ENCODE assay signal across 8 cellular contexts in the genomic region with DNA sequence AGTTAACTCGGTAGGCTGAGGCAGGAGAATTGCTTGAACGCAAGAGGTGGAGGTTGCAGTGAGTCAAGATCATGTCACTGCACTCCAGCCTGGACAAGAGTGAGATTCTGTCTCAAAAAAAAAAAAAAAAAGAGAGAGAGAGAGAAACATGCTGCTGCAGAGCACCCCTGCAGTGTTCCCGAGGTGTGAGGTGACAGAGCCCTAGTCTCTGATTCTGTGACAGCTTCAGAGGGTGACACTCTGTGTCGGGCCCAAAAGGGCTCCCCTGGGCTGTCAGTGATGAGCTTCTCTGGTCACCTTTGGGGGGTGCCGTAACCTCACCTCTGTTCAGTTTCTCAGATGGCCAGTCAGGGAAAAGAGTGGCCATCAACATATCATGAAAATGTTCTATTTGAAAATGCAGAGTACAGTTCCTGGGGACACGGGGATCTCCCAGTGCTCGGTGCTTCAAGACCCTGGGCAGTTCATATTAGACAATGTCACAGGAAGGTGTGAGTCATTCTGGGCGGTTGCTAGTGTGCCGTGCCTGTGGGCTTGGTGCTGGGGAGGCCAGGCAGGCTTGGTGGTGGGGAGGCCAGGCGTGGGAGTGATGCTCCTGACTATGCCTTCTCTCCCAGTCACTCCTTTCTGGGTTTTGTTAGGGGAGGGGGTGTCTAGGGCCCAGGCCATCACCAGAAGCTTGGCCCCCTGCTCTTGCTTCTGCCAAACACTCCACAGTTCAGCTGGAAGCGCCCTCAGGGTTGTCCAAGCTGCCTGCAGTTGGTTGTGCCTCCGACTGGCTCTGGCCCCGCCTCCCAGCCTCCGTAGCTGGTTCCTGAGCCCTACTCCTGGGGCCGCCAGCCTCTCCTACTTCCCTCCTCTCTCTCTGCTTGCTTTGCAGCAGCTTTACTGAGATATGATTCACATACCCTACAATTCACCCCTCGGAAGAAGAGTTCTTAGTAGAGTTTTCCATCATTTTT. TPM values are rescaled to one million over a fixed set of nuclear protein-coding genes. Genes with fewer than 3 reads are reported as not detected.
A peak's percentile ranks its signal among the peaks of the same experiment; 100 is the strongest.
DNase-seq lines count a peak whose midpoint lies in the region; ATAC-seq and TF ChIP-seq lines count a peak whose summit lies in the region.

No MANE protein-coding gene starts in this region.

- peak overlapping the region; percentile 41 for H3K27ac ChIP-seq in HL-60 (replicated peaks)
- no peak overlapping the region for H3K27ac ChIP-seq in CD8-positive, alpha-beta memory T cell (ENCODE audit: low read depth, low read length)

- no peaks in the 10 kb centered on the region for H3K9me3 ChIP-seq in CD8-positive, alpha-beta memory T cell (ENCODE audit: low read length)

- H3K4me1 Mint-ChIP-seq in effector memory CD8-positive, alpha-beta T cell (ENCODE audit: low read depth in 2 of 2): peaks cover 10 to 21% of the 10 kb centered on the region in 2 donors
- peaks cover 21 to 27% (median 26%) of the 10 kb centered on the region in 3 donors for H3K4me1 Mint-ChIP-seq in CD8-positive, alpha-beta memory T cell

- peaks cover 8 to 58% of the 10 kb centered on the region in 2 donors for H3K27me3 Mint-ChIP-seq in effector memory CD8-positive, alpha-beta T cell
- H3K27me3 Mint-ChIP-seq in CD8-positive, alpha-beta memory T cell: peaks cover 0 to 15% of the 10 kb centered on the region in 2 donors

- H3K4me3 Mint-ChIP-seq in effector memory CD8-positive, alpha-beta T cell: peak overlapping the region; percentile 17 to 31
- H3K4me3 Mint-ChIP-seq in CD8-positive, alpha-beta memory T cell: peak overlapping the region in 2 of 7 donors; percentile 5 to 44

- POLR2A ChIA-PET in CD8-positive, alpha-beta memory T cell (lab: Charles Lee): no interaction called here

- no peaks in the 10 kb centered on the region for H3K36me3 ChIP-seq in CD8-positive, alpha-beta memory T cell (ENCODE audit: insufficient read depth, low read length)

- DNase-seq in AG20443 (ENCODE audit: low spot score) (peak; percentile 80), HL-60 (ENCODE audit: low read depth in 1 of 2, low spot score in 1 of 2) (peak; percentile 82 to 94), sciatic nerve (ENCODE audit: low spot score) (no peak), NCI-H446 treated with DMSO at 0.1 percent for 48 hours (lab: John Stamatoyannopoulos, UW) (no peak), NCI-H2171 treated with DMSO at 0.1 percent for 48 hours (lab: John Stamatoyannopoulos, UW) (no peak)
- peak; percentile 75 for DNase-seq in activated CD4-positive, CD25-positive, alpha-beta regulatory T cell treated with anti-CD3 and anti-CD28 coated beads, Interleukin-2, amount 50 U/mL, for 72 hours
- DNase-seq in effector memory CD8-positive, alpha-beta T cell: peak in 1 of 3 experiments; percentile 31
- no peak for DNase-seq in CD8-positive, alpha-beta memory T cell

- no peak overlapping the region for H3K4me3 ChIP-seq in HL-60 (replicated peaks; ENCODE audit: insufficient read depth, low read length)
- H3K4me3 ChIP-seq in CD8-positive, alpha-beta memory T cell (ENCODE audit: low read length): no peak overlapping the region

- no peaks in the 10 kb centered on the region for H3K9me3 Mint-ChIP-seq in effector memory CD8-positive, alpha-beta T cell
- no peaks in the 10 kb centered on the region for H3K9me3 Mint-ChIP-seq in CD8-positive, alpha-beta memory T cell

- peak; percentile 77 for ATAC-seq in effector memory CD8-positive, alpha-beta T cell (replicated peaks)
- ATAC-seq in sciatic nerve: peak; percentile 55

- H3K27me3 ChIP-seq in HL-60 (ENCODE audit: insufficient read depth, poor library complexity, severe bottlenecking): no peaks in the 10 kb centered on the region
- H3K27me3 ChIP-seq in CD8-positive, alpha-beta memory T cell (ENCODE audit: insufficient read depth, low read length, poor library complexity, severe bottlenecking): no peaks in the 10 kb centered on the region

- peak overlapping the region; percentile 15 to 88 for H3K27ac Mint-ChIP-seq in effector memory CD8-positive, alpha-beta T cell
- peak overlapping the region in 4 of 8 donors; percentile 37 to 93 (median 70) for H3K27ac Mint-ChIP-seq in CD8-positive, alpha-beta memory T cell

- peaks cover 30% of the 10 kb centered on the region for H3K4me1 ChIP-seq in CD8-positive, alpha-beta memory T cell (ENCODE audit: insufficient read depth, low read length)

- no peaks in the 10 kb centered on the region for H3K36me3 Mint-ChIP-seq in effector memory CD8-positive, alpha-beta T cell (ENCODE audit: insufficient read depth)
- peaks cover 0 to 1% (median 0%) of the 10 kb centered on the region in 3 donors for H3K36me3 Mint-ChIP-seq in CD8-positive, alpha-beta memory T cell

- CTCF ChIA-PET in CD8-positive, alpha-beta memory T cell (lab: Charles Lee): no interaction called here

- intact Hi-C loops in sciatic nerve (cut with DNase I): no loop called here

- TF ChIP-seq CTCF in HL-60 (IDR thresholded peaks at IDR 0.05; ENCODE audit: insufficient read depth, low read length): no peak

RNA-seq across cellular contexts. Expression of gene CLDN5, which starts 52.5 kb away (rescaled TPM):
- total RNA-seq in sciatic nerve: 136 TPM
- not detected for total RNA-seq in CD8-positive, alpha-beta memory T cell
- polyA plus RNA-seq in CD8-positive, alpha-beta memory T cell: not detected

Comparison
In these comparisons a context has a peak if more than half of its experiments do, and no peak if none do; other contexts are left out.
1. DNase-seq: peak in AG20443 (single experiment), HL-60 (2 of 2) and activated CD4-positive, CD25-positive, alpha-beta regulatory T cell treated with anti-CD3 and anti-CD28 coated beads, Interleukin-2, amount 50 U/mL, for 72 hours (single experiment); none in sciatic nerve (single experiment), NCI-H446 treated with DMSO at 0.1 percent for 48 hours (single experiment), CD8-positive, alpha-beta memory T cell (0 of 5) and NCI-H2171 treated with DMSO at 0.1 percent for 48 hours (single experiment).
2. RNA of gene CLDN5, which starts 52.5 kb away (total RNA-seq): 136 TPM in sciatic nerve (single experiment); not detected in CD8-positive, alpha-beta memory T cell; every median in the first group is over 100 times any median in the second.